Comparison of ENCODE assay signal across 13 cellular contexts in genomic region chr5:96338089-96338488, GRCh38.
DNase-seq lines count a peak whose midpoint lies in the region; ATAC-seq and TF ChIP-seq lines count a peak whose summit lies in the region.
"Had no signal": no experiment of that assay in that cellular context is flagged by ENCODE, and none has a peak within 500 bp of the region (broad histone marks: within the 10 kb centered on the region; RNA-seq: fewer than 3 reads in every experiment).

No MANE protein-coding gene starts in this region.

- H3K9me3 ChIP-seq in GM23248 (ENCODE audit: low read depth) = no peaks in the 10 kb centered on the region
- H3K9me3 ChIP-seq in stomach = no peaks in the 10 kb centered on the region

- H4K20me1 ChIP-seq in GM23248 (ENCODE audit: insufficient read depth) = no peaks in the 10 kb centered on the region

- no peak for TF ChIP-seq EP300 in stomach (IDR thresholded peaks at IDR 0.05)

- 18 to 29% methylated on average over 2 of the region's 2 CpGs for WGBS in GM23248 (ENCODE audit: low coverage in 1 of 2, low lambda C conversion rate in 2 of 2, missing lambda C conversion rate in 2 of 2), 2 experiments
- 34 to 62% (median 49%) methylated on average over 2 of the region's 2 CpGs for WGBS in stomach, 5 donors

- H3K4me2 ChIP-seq in GM23248 (ENCODE audit: unreplicated experiment) = peak overlapping the region; percentile 53

- no peaks in the 10 kb centered on the region for H3K9me2 ChIP-seq in GM23248 (ENCODE audit: insufficient read depth)

- no peaks in the 10 kb centered on the region for H3K27me3 ChIP-seq in GM23248 (replicated peaks; ENCODE audit: insufficient read depth)
- H3K27me3 ChIP-seq in stomach = no peaks in the 10 kb centered on the region

- H3F3A ChIP-seq in GM23248 (ENCODE audit: insufficient read depth) = peaks cover 43% of the 10 kb centered on the region

- peak overlapping the region; percentile 35 for H2AFZ ChIP-seq in GM23248

- DNase-seq in GM23248 (peak; percentile 18), MV-4-11 (lab: John Stamatoyannopoulos, UW) (peak; percentile 16), stomach (no peak), NCI-H1694 treated with DMSO at 0.1 percent for 48 hours (lab: John Stamatoyannopoulos, UW) (no peak), NCI-H1048 (lab: John Stamatoyannopoulos, UW) (no peak)
- DNase-seq in activated T-cell treated with anti-CD3 and anti-CD28 coated beads, Interleukin-2, amount 50 U/mL, for 48 hours = no peak
- DNase-seq: activated CD4-positive, alpha-beta memory T cell treated with anti-CD3 and anti-CD28 coated beads, Interleukin-2, amount 10 ng/mL, durations not matched to agents 7 days and 5 days; activated naive CD8-positive, alpha-beta T cell treated with anti-CD3 and anti-CD28 coated beads, Interleukin-2, amount 10 ng/mL, durations not matched to agents 7 days and 5 days; DMS153; effector memory CD4-positive, alpha-beta T cell had no signal

- no peak overlapping the region for H3K4me3 ChIP-seq in GM23248
- H3K4me3 ChIP-seq in stomach = no peak overlapping the region

- ATAC-seq in GM19043 (IDR thresholded peaks at IDR 0.05; ENCODE audit: low read depth, unreplicated experiment) (peak; percentile 47), GM19023 (IDR thresholded peaks at IDR 0.05; ENCODE audit: unreplicated experiment) (no peak)
- ATAC-seq: stimulated activated memory B cell treated with anti-CD40 and anti-IgM and Interleukin-4, amounts not matched to agents 10 μg/mL and 1 μg/mL and 100 μg/mL, for 72 hours had no signal

- peaks cover 17% of the 10 kb centered on the region; the same call in 1 of the 2 replicates for H3K79me2 ChIP-seq in GM23248 (ENCODE audit: insufficient read depth)

- TF ChIP-seq POLR2A in stomach (IDR thresholded peaks at IDR 0.05) = no peak

- H3K36me3 ChIP-seq in GM23248 (ENCODE audit: low read depth) = no peaks in the 10 kb centered on the region
- no peaks in the 10 kb centered on the region for H3K36me3 ChIP-seq in stomach

- H3K9ac ChIP-seq in GM23248 = peak overlapping the region; percentile 38

- no peak for TF ChIP-seq CTCF in stomach (IDR thresholded peaks at IDR 0.05)

- in situ Hi-C loops in GM23248 (cut with MboI) = loop anchor here (10.0 kb wide), 1 partner anchor 383 kb away; no protein-coding TSS in a partner anchor

- peaks cover 61% of the 10 kb centered on the region for H3K4me1 ChIP-seq in GM23248 (ENCODE audit: insufficient read depth)
- H3K4me1 ChIP-seq in stomach = peaks cover 26 to 52% (median 46%) of the 10 kb centered on the region in 4 donors

- intact Hi-C loops in stomach (cut with DNase I; ENCODE audit: low total_unique reads) = loop anchor here (10.0 kb wide), 1 partner anchor 473 kb away; no protein-coding TSS in a partner anchor

- H3K27ac ChIP-seq in GM23248 (peak overlapping the region; percentile 73), stomach (peak overlapping the region in 4 of 5 donors; percentile 39 to 76 (median 72))

Comparison
In these comparisons a context has a peak if more than half of its experiments do, and no peak if none do; other contexts are left out.
1. DNase-seq: peak in GM23248 (single experiment) and MV-4-11 (single experiment); none in stomach (single experiment), NCI-H1694 treated with DMSO at 0.1 percent for 48 hours (single experiment), activated T-cell treated with anti-CD3 and anti-CD28 coated beads, Interleukin-2, amount 50 U/mL, for 48 hours (0 of 2) and NCI-H1048 (single experiment).